9 cellular contexts compared by ENCODE assay signal in genomic region chr1:113874017-113874879, GRCh38. TPM values are rescaled to one million over a fixed set of nuclear protein-coding genes. Genes with fewer than 3 reads are reported as not detected.
DNase-seq lines count a peak whose midpoint lies in the region; ATAC-seq and TF ChIP-seq lines count a peak whose summit lies in the region.
"Had no signal": no experiment of that assay in that cellular context is flagged by ENCODE, and none has a peak within 500 bp of the region (broad histone marks: within the 10 kb centered on the region; RNA-seq: fewer than 3 reads in every experiment).

No MANE protein-coding gene starts in this region.

- TF ChIP-seq CTCF in Calu3 (IDR thresholded peaks at IDR 0.05; ENCODE audit: unreplicated experiment) (no peak), OCI-LY3 (IDR thresholded peaks at IDR 0.05; ENCODE audit: low read depth, low read length) (peak; percentile 35), choroid plexus epithelial cell (conservative IDR thresholded peaks at IDR 0.05; ENCODE audit: low read depth, low read length) (peak; percentile 46), thyroid gland (IDR thresholded peaks at IDR 0.05) (no peak)

- CTCF ChIA-PET in Calu3 (lab: Charles Lee): interaction anchor here (0.7 kb wide), 1 partner anchor 12 kb away, joined by 3 read pairs; no protein-coding TSS in a partner anchor

- H3K79me2 ChIP-seq in GM23248 (ENCODE audit: insufficient read depth): no peaks in the 10 kb centered on the region
- no peaks in the 10 kb centered on the region for H3K79me2 ChIP-seq in OCI-LY3 (ENCODE audit: low read length)

- no peak overlapping the region for H3K4me3 ChIP-seq in GM23248
- no peak overlapping the region for H3K4me3 ChIP-seq in OCI-LY3 (ENCODE audit: low read length)
- no peak overlapping the region for H3K4me3 ChIP-seq in choroid plexus epithelial cell (ENCODE audit: low read depth, low read length)
- H3K4me3 ChIP-seq in thyroid gland (replicated peaks in 1 of 3): no peak overlapping the region

- H3K27ac ChIP-seq in GM23248 (no peak overlapping the region), OCI-LY3 (ENCODE audit: low read length) (no peak overlapping the region), thyroid gland (no peak overlapping the region)

- in situ Hi-C loops in GM23248 (cut with MboI): no loop called here

- no peaks in the 10 kb centered on the region for H3K27me3 Mint-ChIP-seq in Calu3 (ENCODE audit: unreplicated experiment)

- no peaks in the 10 kb centered on the region for H3K36me3 Mint-ChIP-seq in Calu3 (ENCODE audit: insufficient read depth, unreplicated experiment)

- H3K4me1 ChIP-seq in GM23248 (ENCODE audit: insufficient read depth): peaks cover 28% of the 10 kb centered on the region
- peaks cover 39% of the 10 kb centered on the region for H3K4me1 ChIP-seq in OCI-LY3 (ENCODE audit: low read length)
- H3K4me1 ChIP-seq in thyroid gland: no peaks in the 10 kb centered on the region

- no peak for TF ChIP-seq POLR2A in thyroid gland (IDR thresholded peaks at IDR 0.05)

- H3K27me3 ChIP-seq in GM23248 (replicated peaks; ENCODE audit: insufficient read depth) (no peaks in the 10 kb centered on the region), OCI-LY3 (ENCODE audit: low read depth, low read length) (no peaks in the 10 kb centered on the region), thyroid gland (no peaks in the 10 kb centered on the region)

- H2AFZ ChIP-seq in GM23248 (no peak overlapping the region), OCI-LY3 (ENCODE audit: low read depth, low read length) (no peak overlapping the region; the same call in 1 of the 2 replicates)

- H3K9me3 Mint-ChIP-seq in Calu3 (ENCODE audit: low read depth, unreplicated experiment): no peaks in the 10 kb centered on the region
- H3K9me3 Mint-ChIP-seq: nephron had no signal

- H4K20me1 ChIP-seq in GM23248 (ENCODE audit: insufficient read depth): no peaks in the 10 kb centered on the region
- H4K20me1 ChIP-seq in OCI-LY3 (ENCODE audit: insufficient read depth, low read length): no peaks in the 10 kb centered on the region

- no peaks in the 10 kb centered on the region for H3K36me3 ChIP-seq in GM23248 (ENCODE audit: low read depth)
- no peaks in the 10 kb centered on the region for H3K36me3 ChIP-seq in OCI-LY3 (replicated peaks; ENCODE audit: low read depth, low read length)
- no peaks in the 10 kb centered on the region for H3K36me3 ChIP-seq in thyroid gland

- peak overlapping the region; percentile 7 for H3K27ac Mint-ChIP-seq in Calu3 (ENCODE audit: unreplicated experiment)
- H3K27ac Mint-ChIP-seq: nephron had no signal

- H3K4me2 ChIP-seq in GM23248 (ENCODE audit: unreplicated experiment) (no peak overlapping the region), OCI-LY3 (ENCODE audit: low read length) (no peak overlapping the region)

- H3K9me3 ChIP-seq in GM23248 (ENCODE audit: low read depth): no peaks in the 10 kb centered on the region
- no peaks in the 10 kb centered on the region for H3K9me3 ChIP-seq in OCI-LY3 (ENCODE audit: insufficient read depth, low read length)
- no peaks in the 10 kb centered on the region for H3K9me3 ChIP-seq in thyroid gland

- BruUV-seq in Calu3 (replicated peaks; lab: Mats Ljungman, UMichigan): no TSS peak

- H3K9me2 ChIP-seq in GM23248 (ENCODE audit: insufficient read depth): no peaks in the 10 kb centered on the region

- WGBS in GM23248 (ENCODE audit: low coverage in 1 of 2, low lambda C conversion rate in 2 of 2, missing lambda C conversion rate in 2 of 2), 2 experiments: 75 to 78% methylated on average over 1 of the region's 1 CpG
- 81 to 89% methylated on average over 1 of the region's 1 CpG for WGBS in thyroid gland, 2 donors

- ATAC-seq in HG02623 (IDR thresholded peaks at IDR 0.05; ENCODE audit: unreplicated experiment): no peak
- no peak for ATAC-seq in GM21717 (IDR thresholded peaks at IDR 0.05; ENCODE audit: unreplicated experiment)

- intact Hi-C loops in Calu3 (cut with micrococcal nuclease; ENCODE audit: unreplicated experiment) (no loop called here), thyroid gland (cut with DNase I) (no loop called here)

- H3K4me1 Mint-ChIP-seq in Calu3 (ENCODE audit: low read depth, unreplicated experiment): peaks cover 28% of the 10 kb centered on the region

- H3F3A ChIP-seq in GM23248 (ENCODE audit: insufficient read depth): 0 out of 2 replicates have a peak, but pooled peaks cover 1% of the 10 kb centered on the region

- DNase-seq in Calu3: peak; percentile 23
- DNase-seq in GM23248: peak; percentile 27
- DNase-seq in choroid plexus epithelial cell (ENCODE audit: low read depth): peak; percentile 33
- no peak for DNase-seq in NCI-H446 treated with DMSO at 0.1 percent for 48 hours (lab: John Stamatoyannopoulos, UW)
- DNase-seq in thyroid gland: no peak

- H3K4me3 Mint-ChIP-seq in Calu3 (ENCODE audit: low read depth, unreplicated experiment): no peak overlapping the region
- H3K4me3 Mint-ChIP-seq: nephron had no signal

- H3K9ac ChIP-seq in GM23248 (no peak overlapping the region), OCI-LY3 (ENCODE audit: low read length) (no peak overlapping the region)

RNA-seq across cellular contexts. Expression of gene PTPN22, which starts 2.7 kb away (rescaled TPM):
- total RNA-seq in Calu3 (2022) (0.24 and 0.38 TPM in 2 replicates), thyroid gland (1 to 10 TPM in 2 of 4 donors, under 1 TPM in 1, not detected in 1; 0.89 to 6.2 (median 2.6) TPM)
- total RNA-seq in GM23248 (2014; rRNA removed; shearing (Covaris generic)): 0.51 and 0.86 TPM in 2 replicates
- polyA plus RNA-seq in GM23248 (2016; fragmentation: Nextera tagmentation; extraction: Ambion mirVana): 1.4 and 1.6 TPM in 2 replicates

RNA-seq across cellular contexts. Expression of gene BCL2L15, which starts 13.1 kb away (rescaled TPM):
- 13.0 and 16.8 TPM in 2 replicates for total RNA-seq in Calu3 (2022)
- total RNA-seq in GM23248 (2014; rRNA removed; shearing (Covaris generic)): 0.13 and 0.32 TPM in 2 replicates
- polyA plus RNA-seq in GM23248 (2016; fragmentation: Nextera tagmentation; extraction: Ambion mirVana): not detected in 2 replicates
- under 1 TPM; 0.13 to 0.89 (median 0.50) TPM for total RNA-seq in thyroid gland

RNA-seq across cellular contexts. Expression of gene AP4B1, which starts 30.4 kb away (rescaled TPM):
- 18.3 and 21.0 TPM in 2 replicates for total RNA-seq in Calu3 (2022)
- total RNA-seq in GM23248 (2014; rRNA removed; shearing (Covaris generic)): 12.9 and 16.1 TPM in 2 replicates
- polyA plus RNA-seq in GM23248 (2016; fragmentation: Nextera tagmentation; extraction: Ambion mirVana): 9.9 and 11.8 TPM in 2 replicates
- 10 to 100 TPM in 3 of 4 donors, 1 to 10 TPM in 1; 9.7 to 14.8 (median 14.0) TPM for total RNA-seq in thyroid gland

RNA-seq across cellular contexts. Expression of gene DCLRE1B, which starts 30.9 kb away (rescaled TPM):
- 6.9 and 7.5 TPM in 2 replicates for total RNA-seq in Calu3 (2022)
- 4.3 and 6.9 TPM in 2 replicates for total RNA-seq in GM23248 (2014; rRNA removed; shearing (Covaris generic))
- 6.5 and 7.2 TPM in 2 replicates for polyA plus RNA-seq in GM23248 (2016; fragmentation: Nextera tagmentation; extraction: Ambion mirVana)
- 1 to 10 TPM; 3.2 to 5.0 (median 4.1) TPM for total RNA-seq in thyroid gland

RNA-seq across cellular contexts. Expression of gene HIPK1, which starts 54.9 kb away (rescaled TPM):
- 42.7 and 43.2 TPM in 2 replicates for total RNA-seq in Calu3 (2022)
- 23.6 and 26.2 TPM in 2 replicates for total RNA-seq in GM23248 (2014; rRNA removed; shearing (Covaris generic))
- polyA plus RNA-seq in GM23248 (2016; fragmentation: Nextera tagmentation; extraction: Ambion mirVana): 6.1 and 7.6 TPM in 2 replicates
- 100 to 1,000 TPM in 1 of 4 donors, 10 to 100 TPM in 3; 65.8 to 102 (median 84.7) TPM for total RNA-seq in thyroid gland

Comparison
In these comparisons a context has a peak if more than half of its experiments do, and no peak if none do; other contexts are left out.
1. DNase-seq: peak in Calu3 (single experiment), GM23248 (single experiment) and choroid plexus epithelial cell (single experiment); none in NCI-H446 treated with DMSO at 0.1 percent for 48 hours (single experiment) and thyroid gland (0 of 2).
2. CTCF ChIP-seq: peak in OCI-LY3 (single experiment) and choroid plexus epithelial cell (single experiment); none in Calu3 (single experiment) and thyroid gland (0 of 6).